ENCODE assay signal across 8 cellular contexts in genomic region chr16:90077757-90078593, GRCh38.
A peak's percentile ranks its signal among the peaks of the same experiment; 100 is the strongest.
DNase-seq lines count a peak whose midpoint lies in the region; ATAC-seq lines count a peak whose summit lies in the region.

No MANE protein-coding gene starts in this region.

- H3K36me3 ChIP-seq in stomach smooth muscle (ENCODE audit: control insufficient read depth in 2 of 2, insufficient read depth in 2 of 2, low read length in 2 of 2) = no peaks in the 10 kb centered on the region

- DNase-seq in COR-L47 (lab: John Stamatoyannopoulos, UW) (peak; percentile 65), RPMI8226 (peak; percentile 40), caudate nucleus (lab: John Stamatoyannopoulos, UW) (peak in 10 of 61 donors; percentile 4 to 49 (median 33)), left kidney (ENCODE audit: low read depth, low spot score) (peak; percentile 69), ecto neural progenitor cell (ENCODE audit: low spot score) (no peak)

- H3K9me3 ChIP-seq in stomach smooth muscle (ENCODE audit: control insufficient read depth in 2 of 2, low read length in 2 of 2) = no peaks in the 10 kb centered on the region

- ATAC-seq in GM19351 (IDR thresholded peaks at IDR 0.05; ENCODE audit: unreplicated experiment) = peak; percentile 55
- peak; percentile 46 for ATAC-seq in HG03460 (IDR thresholded peaks at IDR 0.05; ENCODE audit: unreplicated experiment)

- peaks cover 11% of the 10 kb centered on the region for H3K4me1 ChIP-seq in stomach smooth muscle (ENCODE audit: control insufficient read depth, insufficient read depth, low read length)

- peak overlapping the region; percentile 42 to 56 for H3K9ac ChIP-seq in stomach smooth muscle (ENCODE audit: low read length in 2 of 2)

- H3K27ac ChIP-seq in caudate nucleus (ENCODE audit: low read depth, low read length) (peak overlapping the region; percentile 86), stomach smooth muscle (ENCODE audit: low read length) (peak overlapping the region; percentile 53)

- peaks cover 0 to 3% of the 10 kb centered on the region in 2 donors for H3K27me3 ChIP-seq in stomach smooth muscle (ENCODE audit: control insufficient read depth in 1 of 2, insufficient read depth in 2 of 2, low read length in 2 of 2)

- H3K4me3 ChIP-seq in stomach smooth muscle (ENCODE audit: low read length in 2 of 2) = peak overlapping the region; percentile 35 to 70
